In genomic region chr1:162904579-162904978, GRCh38 we compare ENCODE assay signal across 15 cellular contexts. TPM values are rescaled to one million over a fixed set of nuclear protein-coding genes. Genes with fewer than 3 reads are reported as not detected.
DNase-seq lines count a peak whose midpoint lies in the region; ATAC-seq and TF ChIP-seq lines count a peak whose summit lies in the region.
"Had no signal": no experiment of that assay in that cellular context is flagged by ENCODE, and none has a peak within 500 bp of the region (broad histone marks: within the 10 kb centered on the region; RNA-seq: fewer than 3 reads in every experiment).

No MANE protein-coding gene starts in this region.

- peaks cover 2% of the 10 kb centered on the region for H3K4me1 ChIP-seq in A673 (ENCODE audit: insufficient read depth, low read length, poor library complexity, severe bottlenecking)

- POLR2A ChIA-PET in A673 (lab: Charles Lee; ENCODE audit: low non-redundant PET) = no interaction called here

- H3K9me3 ChIP-seq in A673 (ENCODE audit: low read depth, low read length, poor library complexity, severe bottlenecking) = no peaks in the 10 kb centered on the region

- intact Hi-C loops in Right ventricle myocardium inferior (cut with DNase I) = no loop called here
- intact Hi-C loops in cardiac septum (cut with DNase I) = no loop called here
- intact Hi-C loops in A673 (cut with micrococcal nuclease; ENCODE audit: unreplicated experiment) = no loop called here

- H3K27ac ChIP-seq in cingulate gyrus (ENCODE audit: low read depth, low read length) = peak overlapping the region; percentile 39
- H3K27ac ChIP-seq in temporal lobe (ENCODE audit: low read depth, low read length) = peak overlapping the region; percentile 28
- no peak overlapping the region for H3K27ac ChIP-seq in A673 (ENCODE audit: low read depth, low read length, poor library complexity, severe bottlenecking)

- DNase-seq in Right ventricle myocardium inferior (ENCODE audit: missing footprints) (no peak), cardiac septum (ENCODE audit: low spot score) (no peak), kidney epithelial cell (ENCODE audit: low read depth) (peak; percentile 81), hypothalamus (lab: John Stamatoyannopoulos, UW) (no peak), NCI-H524 (lab: John Stamatoyannopoulos, UW) (no peak), A673 (ENCODE audit: low spot score) (no peak)
- DNase-seq: activated CD4-positive, alpha-beta T cell treated with anti-CD3 and anti-CD28 coated beads for 48 hours; activated T-cell treated with anti-CD3 and anti-CD28 coated beads, Interleukin-2, amount 50 U/mL, for 4 hours; NCI-H187 treated with DMSO at 0.1 percent for 48 hours; NCI-H774 had no signal

- H3K4me3 ChIP-seq in kidney epithelial cell (ENCODE audit: low read depth, low read length) (no peak overlapping the region), A673 (ENCODE audit: low read depth, low read length, poor library complexity, severe bottlenecking) (no peak overlapping the region)
- H3K4me3 ChIP-seq: coronary artery, lung had no signal

- no TSS peak for BruUV-seq in A673 (replicated peaks; lab: Mats Ljungman, UMichigan)

- TF ChIP-seq CTCF in kidney epithelial cell (IDR thresholded peaks at IDR 0.05; ENCODE audit: insufficient read depth, low read length, poor library complexity, severe bottlenecking) (no peak), A673 (conservative IDR thresholded peaks at IDR 0.05; ENCODE audit: low read depth, low read length) (no peak)

- CTCF ChIA-PET in A673 (lab: Charles Lee) = no interaction called here

- H3K36me3 ChIP-seq in kidney epithelial cell (ENCODE audit: control insufficient read depth, insufficient read depth, low read length) = no peaks in the 10 kb centered on the region
- no peaks in the 10 kb centered on the region for H3K36me3 ChIP-seq in A673 (ENCODE audit: insufficient read depth, low read length, poor library complexity, severe bottlenecking)

- no peaks in the 10 kb centered on the region for H3K27me3 ChIP-seq in kidney epithelial cell (ENCODE audit: control insufficient read depth, insufficient read depth, low read length)
- H3K27me3 ChIP-seq in A673 (replicated peaks; ENCODE audit: insufficient read depth, low read depth, low read length, poor library complexity) = no peaks in the 10 kb centered on the region

- ATAC-seq in Right ventricle myocardium inferior = peak; percentile 90
- ATAC-seq: activated T-cell treated with anti-CD3 and anti-CD28 coated beads, Interleukin-2, amount 50 U/mL, for 4 hours had no signal

RNA-seq across cellular contexts. Expression of gene CCDC190, which starts 43.6 kb away (rescaled TPM):
- 0.35 TPM for total RNA-seq in Right ventricle myocardium inferior
- total RNA-seq in cardiac septum = 0.59 TPM
- total RNA-seq in kidney epithelial cell = not detected in 2 replicates
- total RNA-seq in temporal lobe = 0.98 TPM
- total RNA-seq in A673 (2021) = 0.39 TPM in 1 of 2 replicates, not detected in the other
- total RNA-seq: activated T-cell treated with anti-CD3 and anti-CD28 coated beads, Interleukin-2, amount 50 U/mL, for 4 hours; T-helper 2 cell treated with Interferon-gamma antibody and Interleukin-4, amounts not matched to agents 100 ng/mL and 5 ng/mL, for 36 hours had no signal
